In genomic region chr7:2007526-2007925, GRCh38 we compare ENCODE assay signal across 17 cellular contexts.
A peak's percentile ranks its signal among the peaks of the same experiment; 100 is the strongest.
DNase-seq lines count a peak whose midpoint lies in the region; ATAC-seq and TF ChIP-seq lines count a peak whose summit lies in the region.
"Had no signal": no experiment of that assay in that cellular context is flagged by ENCODE, and none has a peak within 500 bp of the region (broad histone marks: within the 10 kb centered on the region; RNA-seq: fewer than 3 reads in every experiment).

No MANE protein-coding gene starts in this region.

- H3K9me2 ChIP-seq in OCI-LY1 (ENCODE audit: low read depth, low read length) = no peaks in the 10 kb centered on the region

- ATAC-seq in Right ventricle myocardium inferior = no peak
- no peak for ATAC-seq in heart right ventricle
- no peak for ATAC-seq in right cardiac atrium
- ATAC-seq in HG02884 (IDR thresholded peaks at IDR 0.05; ENCODE audit: unreplicated experiment) = no peak

- H3K79me2 ChIP-seq in OCI-LY1 (ENCODE audit: insufficient read depth, low read length) = no peaks in the 10 kb centered on the region

- peaks cover 0 to 28% (median 11%) of the 10 kb centered on the region in 9 donors for H3K4me1 ChIP-seq in heart right ventricle
- peaks cover 39% of the 10 kb centered on the region for H3K4me1 ChIP-seq in OCI-LY1 (ENCODE audit: insufficient read depth, low read length, severe bottlenecking)
- no peaks in the 10 kb centered on the region for H3K4me1 ChIP-seq in right cardiac atrium (ENCODE audit: control insufficient read depth, insufficient read depth, low read length)
- peaks cover 0 to 28% (median 11%) of the 10 kb centered on the region in 6 donors for H3K4me1 ChIP-seq in spleen

- TF ChIP-seq CTCF in heart right ventricle (IDR thresholded peaks at IDR 0.05) = no peak
- no peak for TF ChIP-seq CTCF in OCI-LY1 (IDR thresholded peaks at IDR 0.05; ENCODE audit: low read length)
- TF ChIP-seq CTCF in spleen (IDR thresholded peaks at IDR 0.05 in 8 of 11, conservative IDR thresholded peaks at IDR 0.05 in 3 of 11) = no peak
- no peak for TF ChIP-seq CTCF in osteocyte (IDR thresholded peaks at IDR 0.05)

- no peak overlapping the region for H3K9ac ChIP-seq in OCI-LY1 (ENCODE audit: low read length)
- H3K9ac ChIP-seq: GM23248 had no signal

- H3F3A ChIP-seq in OCI-LY1 (ENCODE audit: insufficient read depth, low read length) = no peaks in the 10 kb centered on the region

- H3K9me3 ChIP-seq in heart right ventricle = no peaks in the 10 kb centered on the region
- no peaks in the 10 kb centered on the region for H3K9me3 ChIP-seq in OCI-LY1 (ENCODE audit: low read length)
- H3K9me3 ChIP-seq in right cardiac atrium (ENCODE audit: control insufficient read depth, low read length) = no peaks in the 10 kb centered on the region
- H3K9me3 ChIP-seq in spleen = no peaks in the 10 kb centered on the region

- H3K4me3 ChIP-seq in heart right ventricle = no peak overlapping the region
- H3K4me3 ChIP-seq in OCI-LY1 (ENCODE audit: low read depth, low read length, poor library complexity, severe bottlenecking) = no peak overlapping the region
- H3K4me3 ChIP-seq in right cardiac atrium (ENCODE audit: low read length) = no peak overlapping the region
- H3K4me3 ChIP-seq in spleen = no peak overlapping the region
- H3K4me3 ChIP-seq: GM23248 had no signal

- H3K27ac Mint-ChIP-seq in osteocyte (ENCODE audit: unreplicated experiment) = no peak overlapping the region
- H3K27ac Mint-ChIP-seq: IgD-negative memory B cell had no signal

- H3K27me3 Mint-ChIP-seq in osteocyte (ENCODE audit: unreplicated experiment) = no peaks in the 10 kb centered on the region
- H3K27me3 Mint-ChIP-seq: CD4-positive, alpha-beta memory T cell; IgD-negative memory B cell had no signal

- WGBS in heart right ventricle, 2 donors = 94% methylated on average over 10 of the region's 10 CpGs
- 79% methylated on average over 10 of the region's 10 CpGs for WGBS in right cardiac atrium
- WGBS in spleen, 5 donors = 92 to 95% (median 95%) methylated on average over 10 of the region's 10 CpGs

- H3K27me3 ChIP-seq in heart right ventricle (no peaks in the 10 kb centered on the region), OCI-LY1 (ENCODE audit: insufficient read depth, low read length) (no peaks in the 10 kb centered on the region), right cardiac atrium (ENCODE audit: control insufficient read depth, insufficient read depth) (no peaks in the 10 kb centered on the region), spleen (replicated peaks in 1 of 7) (no peaks in the 10 kb centered on the region)

- peaks cover 5% of the 10 kb centered on the region for H3K36me3 Mint-ChIP-seq in osteocyte (ENCODE audit: unreplicated experiment)

- no peak overlapping the region for H3K4me2 ChIP-seq in OCI-LY1 (ENCODE audit: low read length)

- no peak overlapping the region for H3K4me3 Mint-ChIP-seq in osteocyte (ENCODE audit: unreplicated experiment)
- H3K4me3 Mint-ChIP-seq: CD4-positive, alpha-beta memory T cell; IgD-negative memory B cell had no signal

- DNase-seq in Right ventricle myocardium inferior (ENCODE audit: missing footprints) (peak; percentile 18), heart right ventricle (no peak), right cardiac atrium (peak in 1 of 3 donors; percentile 22), spleen (peak; percentile 36), HuH-7 (ENCODE audit: low spot score) (no peak), osteocyte (ENCODE audit: extremely low spot score, unreplicated experiment) (no peak)
- DNase-seq: AML-193; CD4-positive, alpha-beta memory T cell; DMS79 treated with DMSO at 0.1 percent for 48 hours; GDM1; GM23248; NCI-H1930; NCI-H2171; NCI-H510A treated with DMSO at 0.1 percent for 48 hours had no signal

- H3K36me3 ChIP-seq in heart right ventricle = peaks cover 0 to 6% (median 0%) of the 10 kb centered on the region in 9 donors
- peaks cover 22% of the 10 kb centered on the region for H3K36me3 ChIP-seq in OCI-LY1 (ENCODE audit: insufficient read depth, low read length)
- H3K36me3 ChIP-seq in spleen = peaks cover 0 to 44% (median 2%) of the 10 kb centered on the region in 6 donors

- no peak for TF ChIP-seq POLR2A in spleen (IDR thresholded peaks at IDR 0.05)

- H4K20me1 ChIP-seq in OCI-LY1 (ENCODE audit: insufficient read depth, low read length) = no peaks in the 10 kb centered on the region

- H3K27ac ChIP-seq in heart right ventricle (peak overlapping the region in 1 of 10 donors; percentile 94), OCI-LY1 (ENCODE audit: low read depth, low read length, poor library complexity, severe bottlenecking) (peak overlapping the region; percentile 37), right cardiac atrium (ENCODE audit: low read length) (peak overlapping the region; percentile 32), spleen (no peak overlapping the region)
- H3K27ac ChIP-seq: GM23248 had no signal

- no peaks in the 10 kb centered on the region for H3K9me3 Mint-ChIP-seq in osteocyte (ENCODE audit: unreplicated experiment)
- H3K9me3 Mint-ChIP-seq: CD4-positive, alpha-beta memory T cell; IgD-negative memory B cell had no signal

- intact Hi-C loops in Right ventricle myocardium inferior (cut with DNase I) = loop anchor here (5.0 kb wide), 1 partner anchor 40 kb away; no protein-coding TSS in a partner anchor
- intact Hi-C loops in heart right ventricle (cut with DNase I) = loop anchor here in 1 of 10 donors (10.0 kb wide), 1 partner anchor 63 kb away; no protein-coding TSS in a partner anchor
- intact Hi-C loops in right cardiac atrium (cut with DNase I) = no loop called here
- intact Hi-C loops in spleen (cut with DNase I; ENCODE audit: low total_unique reads) = no loop called here

- no peak overlapping the region for H2AFZ ChIP-seq in OCI-LY1 (ENCODE audit: low read length)
- H2AFZ ChIP-seq: GM23248 had no signal

- peaks cover 6% of the 10 kb centered on the region for H3K4me1 Mint-ChIP-seq in osteocyte (ENCODE audit: unreplicated experiment)

Comparison
In these comparisons a context has a peak if more than half of its experiments do, and no peak if none do; other contexts are left out.
1. DNase-seq: peak in Right ventricle myocardium inferior (single experiment) and spleen (single experiment); none in heart right ventricle (0 of 2), HuH-7 (single experiment) and osteocyte (single experiment).
2. H3K27ac ChIP-seq: peak in OCI-LY1 (single experiment) and right cardiac atrium (single experiment); none in spleen (0 of 8).